Comparison of ENCODE assay signal across 8 cellular contexts in the genomic region with DNA sequence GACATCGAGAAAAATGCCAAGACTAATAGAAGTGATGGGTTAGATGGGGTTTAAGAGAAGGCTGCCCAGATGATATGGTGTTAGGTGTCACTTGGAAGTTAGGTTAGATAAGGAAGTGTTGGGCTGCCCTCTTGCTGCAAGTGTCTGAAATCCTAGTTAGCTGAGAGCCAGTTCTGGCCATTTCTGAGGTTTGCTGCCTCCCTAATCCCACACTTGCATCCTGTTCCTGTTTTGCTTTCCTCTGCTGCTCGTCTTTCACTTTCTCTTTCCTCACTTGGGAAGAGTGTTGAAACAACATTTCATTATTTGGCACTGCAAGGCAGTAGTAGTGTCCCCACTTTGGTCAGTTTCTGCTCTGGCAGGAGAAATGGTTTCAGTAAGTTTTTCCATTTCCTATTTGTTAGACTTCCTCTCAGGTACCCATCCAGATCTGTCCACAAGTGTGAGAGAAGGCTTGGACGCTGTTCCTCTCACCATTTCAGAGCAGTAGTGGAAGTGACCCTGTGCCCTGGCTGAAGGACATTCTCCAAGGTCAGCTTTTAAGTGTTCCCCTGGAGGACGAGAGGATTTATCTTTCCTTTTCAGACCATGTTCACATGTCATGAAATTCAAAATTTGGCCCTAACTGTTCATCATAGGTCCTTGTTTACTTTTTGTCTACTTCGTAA.
A peak's percentile ranks its signal among the peaks of the same experiment; 100 is the strongest.
DNase-seq lines count a peak whose midpoint lies in the region; FAIRE-seq and TF ChIP-seq lines count a peak whose summit lies in the region.
"Had no signal": no experiment of that assay in that cellular context is flagged by ENCODE, and none has a peak within 500 bp of the region (broad histone marks: within the 10 kb centered on the region; RNA-seq: fewer than 3 reads in every experiment).

No MANE protein-coding gene starts in this region.

- H3K4me3 ChIP-seq in keratinocyte (ENCODE audit: control insufficient read depth in 2 of 3, extremely low read depth in 1 of 3, insufficient read depth in 2 of 3, low read depth in 1 of 3, low read length in 3 of 3): no peak overlapping the region
- peak overlapping the region; percentile 30 to 39 for H3K4me3 ChIP-seq in tibial artery

- TF ChIP-seq CTCF in brain (conservative IDR thresholded peaks at IDR 0.05) (peak; percentile 52 to 54), keratinocyte (optimal IDR thresholded peaks at IDR 0.05 in 1 of 3, IDR thresholded peaks at IDR 0.05 in 1 of 3, conservative IDR thresholded peaks at IDR 0.05 in 1 of 3; ENCODE audit: extremely low read depth in 1 of 3, insufficient read depth in 2 of 3, low read length in 3 of 3) (peak; percentile 55 to 89 (median 60)), tibial artery (IDR thresholded peaks at IDR 0.05) (peak; percentile 47 to 55)

- H3K4me3 Mint-ChIP-seq in brain: no peak overlapping the region
- H3K4me3 Mint-ChIP-seq: T-helper 1 cell treated with Interleukin-12 subunit alpha and Interleukin-12 subunit beta and Interleukin-4 antibody, amounts not matched to agents 30 μg/mL and 1 μg/mL, for 36 hours had no signal

- no peaks in the 10 kb centered on the region for H3K4me1 Mint-ChIP-seq in brain

- DNase-seq in HT1080 (ENCODE audit: low read depth) (peak; percentile 79), keratinocyte (ENCODE audit: low read depth, low spot score) (no peak), tibial artery (peak; percentile 62 to 73), HUDEP-2 (lab: John Stamatoyannopoulos, UW; ENCODE audit: unreplicated experiment in 76 of 76) (no peak), NCI-H2107 treated with DMSO at 0.1 percent for 48 hours (lab: John Stamatoyannopoulos, UW; ENCODE audit: unreplicated experiment) (no peak)
- no peak for DNase-seq in activated T-cell treated with anti-CD3 and anti-CD28 coated beads, Interleukin-2, amount 50 U/mL, for 1 hour

- H3K4me1 ChIP-seq in keratinocyte (ENCODE audit: control insufficient read depth, extremely low read depth, insufficient read depth, low read length) (no peaks in the 10 kb centered on the region), tibial artery (peaks cover 0 to 21% (median 6%) of the 10 kb centered on the region in 4 donors)

- peaks cover 0 to 4% (median 3%) of the 10 kb centered on the region in 5 experiments for H3K9me3 Mint-ChIP-seq in brain
- H3K9me3 Mint-ChIP-seq: T-helper 1 cell treated with Interleukin-12 subunit alpha and Interleukin-12 subunit beta and Interleukin-4 antibody, amounts not matched to agents 30 μg/mL and 1 μg/mL, for 36 hours had no signal

- dilution Hi-C loops in keratinocyte (cut with MboI; ENCODE audit: extremely low pct_ligation_motif_present, low sequenced_read_pairs): no loop called here

- no peaks in the 10 kb centered on the region for H3K79me2 ChIP-seq in keratinocyte (ENCODE audit: control insufficient read depth, insufficient read depth, low read length)

- no peaks in the 10 kb centered on the region for H4K20me1 ChIP-seq in keratinocyte (ENCODE audit: control insufficient read depth, extremely low read depth, insufficient read depth, low read length)

- H3K27me3 ChIP-seq in keratinocyte (ENCODE audit: control insufficient read depth, extremely low read depth, insufficient read depth, low read length): no peaks in the 10 kb centered on the region
- no peaks in the 10 kb centered on the region for H3K27me3 ChIP-seq in tibial artery

- H3K27ac ChIP-seq in keratinocyte (ENCODE audit: control insufficient read depth, insufficient read depth, low read length): no peak overlapping the region
- peak overlapping the region; percentile 76 to 77 for H3K27ac ChIP-seq in tibial artery

- H3K9me3 ChIP-seq in keratinocyte (ENCODE audit: control insufficient read depth, low read depth, low read length): no peaks in the 10 kb centered on the region
- no peaks in the 10 kb centered on the region for H3K9me3 ChIP-seq in tibial artery

- no peak overlapping the region for H3K9ac ChIP-seq in keratinocyte (ENCODE audit: control insufficient read depth, extremely low read depth, insufficient read depth, low read length)

- H3K9me1 ChIP-seq in keratinocyte (ENCODE audit: control insufficient read depth, extremely low read depth, insufficient read depth, low read length): no peaks in the 10 kb centered on the region

- no peaks in the 10 kb centered on the region for H3K36me3 Mint-ChIP-seq in brain

- H3K4me2 ChIP-seq in keratinocyte (ENCODE audit: control insufficient read depth, extremely low read depth, insufficient read depth, low read depth, low read length): peak overlapping the region; percentile 54

- intact Hi-C loops in tibial artery (cut with DNase I; ENCODE audit: low total_unique reads): loop anchor here (5.0 kb wide), 2 partner anchors 95 to 180 kb away; a partner anchor contains a TSS

- H3K36me3 ChIP-seq in keratinocyte (ENCODE audit: control insufficient read depth in 2 of 2, extremely low read depth in 1 of 2, insufficient read depth in 2 of 2, low read length in 2 of 2): no peaks in the 10 kb centered on the region
- H3K36me3 ChIP-seq in tibial artery: no peaks in the 10 kb centered on the region

- no peak overlapping the region for H3K27ac Mint-ChIP-seq in brain
- H3K27ac Mint-ChIP-seq: T-helper 1 cell treated with Interleukin-12 subunit alpha and Interleukin-12 subunit beta and Interleukin-4 antibody, amounts not matched to agents 30 μg/mL and 1 μg/mL, for 36 hours had no signal

- H2AFZ ChIP-seq in keratinocyte (ENCODE audit: control insufficient read depth, low read length): peak overlapping the region; percentile 54

- H3K27me3 Mint-ChIP-seq in brain: peaks cover 4% of the 10 kb centered on the region

- peak; percentile 87 for FAIRE-seq in keratinocyte (lab: Jason Lieb, UNC)

Comparison
In these comparisons a context has a peak if more than half of its experiments do, and no peak if none do; other contexts are left out.
1. DNase-seq: peak in HT1080 (single experiment) and tibial artery (2 of 2); none in keratinocyte (single experiment), HUDEP-2 (0 of 76), activated T-cell treated with anti-CD3 and anti-CD28 coated beads, Interleukin-2, amount 50 U/mL, for 1 hour (single experiment) and NCI-H2107 treated with DMSO at 0.1 percent for 48 hours (single experiment).
2. H3K4me3 ChIP-seq: peak in tibial artery (2 of 2); none in keratinocyte (0 of 3).
3. Peak in every context shown above with its lines, with median percentiles within 50 percentile points of each other: CTCF ChIP-seq.